8 cellular contexts compared by ENCODE assay signal in the genomic region with DNA sequence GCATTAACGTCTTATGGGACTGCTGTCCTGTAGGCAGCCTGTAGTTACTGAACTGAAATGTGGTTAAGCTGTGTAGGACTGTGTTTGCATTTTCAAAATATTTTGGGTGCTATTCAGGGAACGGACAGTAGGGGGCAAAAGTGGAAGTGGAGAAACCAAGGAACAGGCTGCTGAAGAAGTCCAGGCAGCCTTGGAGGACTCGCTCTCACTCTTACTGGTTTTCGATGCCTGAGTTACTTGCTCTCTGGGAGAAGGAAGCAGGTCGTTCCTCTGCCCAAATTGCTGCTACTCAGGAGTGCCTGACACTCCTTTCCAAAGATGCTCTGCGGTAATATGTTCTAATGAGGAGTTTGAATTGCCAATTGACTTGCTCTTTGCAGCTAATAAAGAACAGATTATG.
DNase-seq lines count a peak whose midpoint lies in the region; ATAC-seq, FAIRE-seq and TF ChIP-seq lines count a peak whose summit lies in the region.

No MANE protein-coding gene starts in this region.

- no peaks in the 10 kb centered on the region for H3K36me3 ChIP-seq in OCI-LY3 (replicated peaks; ENCODE audit: low read depth, low read length)

- no peak overlapping the region for H2AFZ ChIP-seq in OCI-LY3 (ENCODE audit: low read depth, low read length)

- H3K4me1 ChIP-seq in OCI-LY3 (ENCODE audit: low read length) = no peaks in the 10 kb centered on the region

- peak; percentile 78 for ATAC-seq in sciatic nerve
- no peak for ATAC-seq in HG03521 (IDR thresholded peaks at IDR 0.05; ENCODE audit: unreplicated experiment)

- H3K4me3 ChIP-seq in OCI-LY3 (ENCODE audit: low read length) (no peak overlapping the region), foreskin fibroblast (ENCODE audit: low read depth in 1 of 2, low read length in 2 of 2) (no peak overlapping the region)

- in situ Hi-C loops in ACHN (cut with HindIII; ENCODE audit: low pct_ligation_motif_present, low pct_unique_long_range_greater_than_20kb, low sequenced_read_pairs) = no loop called here

- intact Hi-C loops in sciatic nerve (cut with DNase I) = no loop called here

- peak; percentile 73 for TF ChIP-seq CTCF in OCI-LY3 (IDR thresholded peaks at IDR 0.05; ENCODE audit: low read depth, low read length)
- TF ChIP-seq CTCF in foreskin fibroblast (IDR thresholded peaks at IDR 0.05; ENCODE audit: low read depth, low read length) = peak; percentile 29

- no peak overlapping the region for H3K9ac ChIP-seq in OCI-LY3 (ENCODE audit: low read length)

- H3K9me3 ChIP-seq in OCI-LY3 (ENCODE audit: insufficient read depth, low read length) = no peaks in the 10 kb centered on the region

- peak overlapping the region; percentile 26; the same call in 1 of the 2 replicates for H3K4me2 ChIP-seq in OCI-LY3 (ENCODE audit: low read length)

- H3K79me2 ChIP-seq in OCI-LY3 (ENCODE audit: low read length) = no peaks in the 10 kb centered on the region

- no peak for FAIRE-seq in GM12891 (lab: Jason Lieb, UNC)

- 0 out of 2 replicates have a peak, but pooled peaks cover 4% of the 10 kb centered on the region for H3K27me3 ChIP-seq in OCI-LY3 (ENCODE audit: low read depth, low read length)

- H3K27ac ChIP-seq in OCI-LY3 (ENCODE audit: low read length) = no peak overlapping the region

- DNase-seq in ACHN (peak; percentile 53), GM12891 (ENCODE audit: insufficient read length, low spot score) (peak; percentile 6), foreskin fibroblast (no peak), sciatic nerve (ENCODE audit: low spot score) (no peak), MV-4-11 (lab: John Stamatoyannopoulos, UW) (no peak), KG1 (lab: John Stamatoyannopoulos, UW) (no peak)

- H4K20me1 ChIP-seq in OCI-LY3 (ENCODE audit: insufficient read depth, low read length) = no peaks in the 10 kb centered on the region; the same call in 1 of the 2 replicates

- no peak for TF ChIP-seq POLR2A in GM12891 (IDR thresholded peaks at IDR 0.05; ENCODE audit: low read depth, low read length)

TF ChIP-seq in GM12891, 5 proteins besides CTCF, POLR2A, EP300 and RAD21:
- TF ChIP-seq TAF1 (IDR thresholded peaks at IDR 0.05; ENCODE audit: low read depth, low read length) (no peak), PAX5 (IDR thresholded peaks at IDR 0.05; ENCODE audit: insufficient read depth, low read length, severe bottlenecking) (no peak), POU2F2 (IDR thresholded peaks at IDR 0.05; ENCODE audit: low read depth, low read length) (no peak), SPI1 (IDR thresholded peaks at IDR 0.05; ENCODE audit: low read depth, low read length) (peak; percentile 22; the same call in 1 of the 2 replicates)
TF ChIP-seq in GM12891: peak in this region for 1.

Comparison
In these comparisons a context has a peak if more than half of its experiments do, and no peak if none do; other contexts are left out.
1. DNase-seq: peak in ACHN (single experiment) and GM12891 (single experiment); none in foreskin fibroblast (0 of 2), sciatic nerve (single experiment), MV-4-11 (single experiment) and KG1 (single experiment).